Comparison of ENCODE assay signal across 2 cellular contexts in the genomic region with DNA sequence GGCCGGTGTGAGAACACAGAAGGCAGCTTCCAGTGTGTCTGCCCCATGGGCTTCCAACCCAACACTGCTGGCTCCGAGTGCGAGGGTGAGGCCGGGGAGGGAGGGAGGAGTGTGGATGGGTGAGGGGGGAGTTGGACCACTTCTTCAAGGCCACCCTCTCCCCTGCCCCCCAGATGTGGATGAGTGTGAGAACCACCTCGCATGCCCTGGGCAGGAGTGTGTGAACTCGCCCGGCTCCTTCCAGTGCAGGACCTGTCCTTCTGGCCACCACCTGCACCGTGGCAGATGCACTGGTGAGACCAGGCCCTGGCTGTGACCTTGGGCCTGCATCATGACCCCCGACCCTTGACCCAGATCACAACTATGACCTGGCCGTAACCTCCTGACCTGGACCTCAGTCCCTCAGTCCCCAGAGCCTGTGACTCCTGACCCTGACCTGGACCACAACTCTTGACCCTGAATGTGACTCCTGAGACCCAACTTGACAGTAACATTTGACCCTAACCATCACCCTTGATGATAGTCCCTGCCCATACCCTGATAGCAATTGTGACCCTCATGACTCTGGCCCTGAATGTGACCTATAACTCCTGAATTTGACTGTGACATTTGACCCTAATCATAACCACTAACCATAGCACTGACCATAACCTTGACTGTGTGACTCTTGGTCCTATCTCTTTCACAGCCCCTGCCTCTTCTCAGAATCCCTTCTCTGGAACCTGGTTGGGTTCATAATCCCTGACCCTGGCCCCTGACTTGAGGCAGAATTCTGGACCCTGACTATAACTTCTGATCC.
A peak's percentile ranks its signal among the peaks of the same experiment; 100 is the strongest.
TF ChIP-seq lines count a peak whose summit lies in the region.

No MANE protein-coding gene starts in this region.

TF ChIP-seq in HEK293, 187 proteins besides CTCF, POLR2A, EP300 and RAD21 (continued from another document and continues in another):
- TF ChIP-seq, protein P1, sequence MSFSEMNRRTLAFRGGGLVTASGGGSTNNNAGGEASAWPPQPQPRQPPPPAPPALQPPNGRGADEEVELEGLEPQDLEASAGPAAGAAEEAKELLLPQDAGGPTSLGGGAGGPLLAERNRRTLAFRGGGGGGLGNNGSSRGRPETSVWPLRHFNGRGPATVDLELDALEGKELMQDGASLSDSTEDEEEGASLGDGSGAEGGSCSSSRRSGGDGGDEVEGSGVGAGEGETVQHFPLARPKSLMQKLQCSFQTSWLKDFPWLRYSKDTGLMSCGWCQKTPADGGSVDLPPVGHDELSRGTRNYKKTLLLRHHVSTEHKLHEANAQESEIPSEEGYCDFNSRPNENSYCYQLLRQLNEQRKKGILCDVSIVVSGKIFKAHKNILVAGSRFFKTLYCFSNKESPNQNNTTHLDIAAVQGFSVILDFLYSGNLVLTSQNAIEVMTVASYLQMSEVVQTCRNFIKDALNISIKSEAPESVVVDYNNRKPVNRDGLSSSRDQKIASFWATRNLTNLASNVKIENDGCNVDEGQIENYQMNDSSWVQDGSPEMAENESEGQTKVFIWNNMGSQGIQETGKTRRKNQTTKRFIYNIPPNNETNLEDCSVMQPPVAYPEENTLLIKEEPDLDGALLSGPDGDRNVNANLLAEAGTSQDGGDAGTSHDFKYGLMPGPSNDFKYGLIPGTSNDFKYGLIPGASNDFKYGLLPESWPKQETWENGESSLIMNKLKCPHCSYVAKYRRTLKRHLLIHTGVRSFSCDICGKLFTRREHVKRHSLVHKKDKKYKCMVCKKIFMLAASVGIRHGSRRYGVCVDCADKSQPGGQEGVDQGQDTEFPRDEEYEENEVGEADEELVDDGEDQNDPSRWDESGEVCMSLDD (tag by site-specific recombination; IDR thresholded peaks at IDR 0.05): 0 out of 2 replicates have a peak, but pooled peaks have one; percentile 16
- peak; percentile 100 for TF ChIP-seq BCL11B (tag by site-specific recombination; IDR thresholded peaks at IDR 0.05; ENCODE audit: low read depth)
- no peak for TF ChIP-seq ZFP3 (tag by site-specific recombination; IDR thresholded peaks at IDR 0.05; ENCODE audit: low read depth)
- no peak for TF ChIP-seq WT1 (tag by site-specific recombination; IDR thresholded peaks at IDR 0.05)
- TF ChIP-seq ZNF112 (tag by site-specific recombination; IDR thresholded peaks at IDR 0.05): no peak
- TF ChIP-seq, protein P2, sequence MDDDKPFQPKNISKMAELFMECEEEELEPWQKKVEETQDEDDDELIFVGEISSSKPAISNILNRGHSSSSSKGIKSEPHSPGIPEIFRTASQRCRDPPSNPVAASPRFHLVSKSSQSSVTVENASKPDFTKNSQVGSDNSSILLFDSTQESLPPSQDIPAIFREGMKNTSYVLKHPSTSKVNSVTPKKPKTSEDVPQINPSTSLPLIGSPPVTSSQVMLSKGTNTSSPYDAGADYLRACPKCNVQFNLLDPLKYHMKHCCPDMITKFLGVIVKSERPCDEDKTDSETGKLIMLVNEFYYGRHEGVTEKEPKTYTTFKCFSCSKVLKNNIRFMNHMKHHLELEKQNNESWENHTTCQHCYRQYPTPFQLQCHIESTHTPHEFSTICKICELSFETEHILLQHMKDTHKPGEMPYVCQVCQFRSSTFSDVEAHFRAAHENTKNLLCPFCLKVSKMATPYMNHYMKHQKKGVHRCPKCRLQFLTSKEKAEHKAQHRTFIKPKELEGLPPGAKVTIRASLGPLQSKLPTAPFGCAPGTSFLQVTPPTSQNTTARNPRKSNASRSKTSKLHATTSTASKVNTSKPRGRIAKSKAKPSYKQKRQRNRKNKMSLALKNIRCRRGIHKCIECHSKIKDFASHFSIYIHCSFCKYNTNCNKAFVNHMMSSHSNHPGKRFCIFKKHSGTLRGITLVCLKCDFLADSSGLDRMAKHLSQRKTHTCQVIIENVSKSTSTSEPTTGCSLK (tag by site-specific recombination; IDR thresholded peaks at IDR 0.05): no peak
- TF ChIP-seq, protein P3, sequence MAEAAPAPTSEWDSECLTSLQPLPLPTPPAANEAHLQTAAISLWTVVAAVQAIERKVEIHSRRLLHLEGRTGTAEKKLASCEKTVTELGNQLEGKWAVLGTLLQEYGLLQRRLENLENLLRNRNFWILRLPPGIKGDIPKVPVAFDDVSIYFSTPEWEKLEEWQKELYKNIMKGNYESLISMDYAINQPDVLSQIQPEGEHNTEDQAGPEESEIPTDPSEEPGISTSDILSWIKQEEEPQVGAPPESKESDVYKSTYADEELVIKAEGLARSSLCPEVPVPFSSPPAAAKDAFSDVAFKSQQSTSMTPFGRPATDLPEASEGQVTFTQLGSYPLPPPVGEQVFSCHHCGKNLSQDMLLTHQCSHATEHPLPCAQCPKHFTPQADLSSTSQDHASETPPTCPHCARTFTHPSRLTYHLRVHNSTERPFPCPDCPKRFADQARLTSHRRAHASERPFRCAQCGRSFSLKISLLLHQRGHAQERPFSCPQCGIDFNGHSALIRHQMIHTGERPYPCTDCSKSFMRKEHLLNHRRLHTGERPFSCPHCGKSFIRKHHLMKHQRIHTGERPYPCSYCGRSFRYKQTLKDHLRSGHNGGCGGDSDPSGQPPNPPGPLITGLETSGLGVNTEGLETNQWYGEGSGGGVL (tag by site-specific recombination; IDR thresholded peaks at IDR 0.05): no peak
- no peak for TF ChIP-seq ZNF514 (tag by site-specific recombination; IDR thresholded peaks at IDR 0.05)

TF ChIP-seq in HEK293T, 16 proteins besides CTCF, POLR2A, EP300 and RAD21 (continued from another document):
- no peak for TF ChIP-seq ZNF384 (IDR thresholded peaks at IDR 0.05)
- no peak for TF ChIP-seq TARDBP (IDR thresholded peaks at IDR 0.05)
- no peak for TF ChIP-seq CTBP1 (IDR thresholded peaks at IDR 0.05; ENCODE audit: borderline replicate concordance)
- no peak for TF ChIP-seq HDGF (IDR thresholded peaks at IDR 0.05; ENCODE audit: borderline replicate concordance)
- TF ChIP-seq BHLHE40 (IDR thresholded peaks at IDR 0.05; ENCODE audit: borderline replicate concordance): no peak
TF ChIP-seq in HEK293T: peak in this region for 0.
